Comparison of ENCODE assay signal across 10 cellular contexts in the genomic region with DNA sequence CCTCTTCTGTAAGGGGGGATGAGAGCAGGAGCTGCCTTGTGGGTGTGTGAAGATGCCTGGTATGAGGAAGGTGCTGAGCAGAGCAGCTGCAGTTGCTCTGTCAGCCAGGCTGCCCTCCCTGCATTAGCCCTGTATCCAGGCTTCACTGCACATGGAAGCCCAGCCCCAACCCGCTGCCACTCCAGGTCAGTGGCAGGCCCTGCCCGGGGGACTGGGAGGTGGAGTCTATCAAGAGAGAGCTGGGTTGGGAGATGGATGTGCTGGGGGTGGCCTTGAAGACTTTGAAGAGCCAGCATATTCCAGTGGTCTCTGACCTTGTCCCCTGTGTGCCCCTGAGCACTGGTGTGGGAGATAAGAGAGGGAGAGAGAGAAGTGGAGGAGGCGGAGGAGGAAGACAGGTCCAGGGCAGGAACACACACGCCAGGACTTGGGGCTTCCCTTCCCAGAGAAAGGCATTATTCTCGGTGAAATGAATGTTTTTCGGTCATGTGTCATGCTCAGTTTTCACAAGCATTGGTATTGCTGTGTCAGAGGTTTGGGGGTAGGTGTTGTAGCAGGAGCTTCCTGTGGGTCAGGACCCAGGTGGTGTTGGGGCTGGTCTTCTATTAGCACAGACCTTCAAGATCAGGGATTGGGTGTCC. TPM values are rescaled to one million over a fixed set of nuclear protein-coding genes. Genes with fewer than 3 reads are reported as not detected.
DNase-seq lines count a peak whose midpoint lies in the region; ATAC-seq, FAIRE-seq and TF ChIP-seq lines count a peak whose summit lies in the region.
"Had no signal": no experiment of that assay in that cellular context is flagged by ENCODE, and none has a peak within 500 bp of the region (broad histone marks: within the 10 kb centered on the region; RNA-seq: fewer than 3 reads in every experiment).

No MANE protein-coding gene starts in this region.

- peak overlapping the region; percentile 87 for H3K4me3 Mint-ChIP-seq in activated CD4-positive, alpha-beta memory T cell treated with anti-CD3 and anti-CD28 coated beads, Interleukin-2, amount 10 ng/mL, durations not matched to agents 7 days and 5 days

- no peaks in the 10 kb centered on the region for H3K27me3 Mint-ChIP-seq in activated CD4-positive, alpha-beta memory T cell treated with anti-CD3 and anti-CD28 coated beads, Interleukin-2, amount 10 ng/mL, durations not matched to agents 7 days and 5 days

- peaks cover 8% of the 10 kb centered on the region for H3K9me1 ChIP-seq in keratinocyte (ENCODE audit: control insufficient read depth, extremely low read depth, insufficient read depth, low read length)

- H3K9ac ChIP-seq in keratinocyte (ENCODE audit: control insufficient read depth, extremely low read depth, insufficient read depth, low read length): peak overlapping the region; percentile 97

- H3K4me2 ChIP-seq in keratinocyte (ENCODE audit: control insufficient read depth, extremely low read depth, insufficient read depth, low read depth, low read length): peak overlapping the region; percentile 98

- FAIRE-seq in keratinocyte (lab: Jason Lieb, UNC): no peak

- intact Hi-C loops in right cardiac atrium (cut with DNase I): no loop called here

- CTCF ChIA-PET in activated CD4-positive, alpha-beta memory T cell treated with anti-CD3 and anti-CD28 coated beads, Interleukin-2, amount 10 ng/mL, durations not matched to agents 7 days and 5 days (lab: Charles Lee): interaction anchor here (1.8 kb wide), 1 partner anchor 24 kb away, joined by 7 read pairs; no protein-coding TSS in a partner anchor

- no peak overlapping the region for H2AFZ ChIP-seq in keratinocyte (ENCODE audit: control insufficient read depth, low read length)

- H3K4me3 ChIP-seq in cardiac muscle cell (no peak overlapping the region), right cardiac atrium (ENCODE audit: low read length) (no peak overlapping the region), keratinocyte (ENCODE audit: control insufficient read depth in 2 of 3, extremely low read depth in 1 of 3, insufficient read depth in 2 of 3, low read depth in 1 of 3, low read length in 3 of 3) (peak overlapping the region in 1 of 3 experiments; percentile 76)
- H3K4me3 ChIP-seq: coronary artery, mucosa of descending colon had no signal

- H3K27ac Mint-ChIP-seq in activated CD4-positive, alpha-beta memory T cell treated with anti-CD3 and anti-CD28 coated beads, Interleukin-2, amount 10 ng/mL, durations not matched to agents 7 days and 5 days: peak overlapping the region; percentile 88

- peaks cover 65% of the 10 kb centered on the region for H3K36me3 Mint-ChIP-seq in activated CD4-positive, alpha-beta memory T cell treated with anti-CD3 and anti-CD28 coated beads, Interleukin-2, amount 10 ng/mL, durations not matched to agents 7 days and 5 days (ENCODE audit: low read depth)

- H3K4me1 ChIP-seq in cardiac muscle cell (ENCODE audit: low read depth): peaks cover 34% of the 10 kb centered on the region
- H3K4me1 ChIP-seq in right cardiac atrium (ENCODE audit: control insufficient read depth, insufficient read depth, low read length): peaks cover 13% of the 10 kb centered on the region
- H3K4me1 ChIP-seq in keratinocyte (ENCODE audit: control insufficient read depth, extremely low read depth, insufficient read depth, low read length): peaks cover 28% of the 10 kb centered on the region

- H3K9me3 Mint-ChIP-seq in activated CD4-positive, alpha-beta memory T cell treated with anti-CD3 and anti-CD28 coated beads, Interleukin-2, amount 10 ng/mL, durations not matched to agents 7 days and 5 days: no peaks in the 10 kb centered on the region

- H3K27me3 ChIP-seq in cardiac muscle cell (no peaks in the 10 kb centered on the region), right cardiac atrium (ENCODE audit: control insufficient read depth, insufficient read depth) (no peaks in the 10 kb centered on the region), keratinocyte (ENCODE audit: control insufficient read depth, extremely low read depth, insufficient read depth, low read length) (no peaks in the 10 kb centered on the region)

- H3K4me1 Mint-ChIP-seq in activated CD4-positive, alpha-beta memory T cell treated with anti-CD3 and anti-CD28 coated beads, Interleukin-2, amount 10 ng/mL, durations not matched to agents 7 days and 5 days: peaks cover 77% of the 10 kb centered on the region

- peaks cover 29% of the 10 kb centered on the region for H4K20me1 ChIP-seq in keratinocyte (ENCODE audit: control insufficient read depth, extremely low read depth, insufficient read depth, low read length)

- no peak for TF ChIP-seq CTCF in cardiac muscle cell (IDR thresholded peaks at IDR 0.05; ENCODE audit: low read depth, low read length)
- TF ChIP-seq CTCF in keratinocyte (optimal IDR thresholded peaks at IDR 0.05 in 1 of 3, IDR thresholded peaks at IDR 0.05 in 1 of 3, conservative IDR thresholded peaks at IDR 0.05 in 1 of 3; ENCODE audit: extremely low read depth in 1 of 3, insufficient read depth in 2 of 3, low read length in 3 of 3): no peak

- no peaks in the 10 kb centered on the region for H3K9me3 ChIP-seq in cardiac muscle cell (ENCODE audit: low read depth)
- no peaks in the 10 kb centered on the region for H3K9me3 ChIP-seq in right cardiac atrium (ENCODE audit: control insufficient read depth, low read length)
- H3K9me3 ChIP-seq in keratinocyte (ENCODE audit: control insufficient read depth, low read depth, low read length): no peaks in the 10 kb centered on the region
- H3K9me3 ChIP-seq: mucosa of descending colon had no signal

- DNase-seq in cardiac muscle cell (ENCODE audit: low read depth in 1 of 2, low spot score in 1 of 2) (peak in 1 of 2 donors; percentile 91), right cardiac atrium (no peak), keratinocyte (ENCODE audit: low read depth, low spot score) (no peak), substantia nigra (lab: John Stamatoyannopoulos, UW) (no peak), anterior cingulate cortex (lab: John Stamatoyannopoulos, UW) (no peak), middle frontal gyrus (ENCODE audit: extremely low spot score, low spot score) (no peak), NCI-H2081 treated with DMSO at 0.1 percent for 48 hours (lab: John Stamatoyannopoulos, UW) (no peak)
- DNase-seq in activated CD4-positive, alpha-beta memory T cell treated with anti-CD3 and anti-CD28 coated beads, Interleukin-2, amount 10 ng/mL, durations not matched to agents 7 days and 5 days: peak; percentile 15
- DNase-seq: mucosa of descending colon had no signal

- H3K79me2 ChIP-seq in keratinocyte (ENCODE audit: control insufficient read depth, insufficient read depth, low read length): peaks cover 46% of the 10 kb centered on the region

- peak overlapping the region; percentile 81 for H3K27ac ChIP-seq in cardiac muscle cell
- H3K27ac ChIP-seq in right cardiac atrium (ENCODE audit: low read length): no peak overlapping the region
- H3K27ac ChIP-seq in keratinocyte (ENCODE audit: control insufficient read depth, insufficient read depth, low read length): peak overlapping the region; percentile 91
- peak overlapping the region; percentile 88 for H3K27ac ChIP-seq in substantia nigra (ENCODE audit: low read depth, low read length, poor library complexity, severe bottlenecking)
- H3K27ac ChIP-seq: coronary artery had no signal

- WGBS in right cardiac atrium: 77% methylated on average over 6 of the region's 6 CpGs

- dilution Hi-C loops in keratinocyte (cut with MboI; ENCODE audit: extremely low pct_ligation_motif_present, low sequenced_read_pairs): no loop called here

- ATAC-seq in right cardiac atrium: no peak
- ATAC-seq: mucosa of descending colon had no signal

- POLR2A ChIA-PET in activated CD4-positive, alpha-beta memory T cell treated with anti-CD3 and anti-CD28 coated beads, Interleukin-2, amount 10 ng/mL, durations not matched to agents 7 days and 5 days (lab: Charles Lee): interaction anchor here (0.7 to 9.2 kb wide), 3 partner anchors 9 to 106 kb away, joined by 4 to 192 read pairs (median 36); no protein-coding TSS in a partner anchor

- H3K36me3 ChIP-seq in cardiac muscle cell (peaks cover 26% of the 10 kb centered on the region), keratinocyte (ENCODE audit: control insufficient read depth in 2 of 2, extremely low read depth in 1 of 2, insufficient read depth in 2 of 2, low read length in 2 of 2) (peaks cover 46 to 61% of the 10 kb centered on the region in 2 experiments)

RNA-seq across cellular contexts. Expression of gene PPIF, which starts 2.6 kb away (rescaled TPM):
- 86.6 and 101 TPM in 2 replicates for total RNA-seq in cardiac muscle cell
- 125 and 143 TPM in 2 replicates for polyA plus RNA-seq in cardiac muscle cell
- total RNA-seq in right cardiac atrium: 100 to 1,000 TPM in 3 of 4 donors, 10 to 100 TPM in 1; 91.8 to 121 (median 110) TPM
- polyA plus RNA-seq in right cardiac atrium: 97.7 TPM
- 10 to 100 TPM; 80.7 to 88.4 TPM for total RNA-seq in activated CD4-positive, alpha-beta memory T cell treated with anti-CD3 and anti-CD28 coated beads, Interleukin-2, amount 10 ng/mL, durations not matched to agents 7 days and 5 days
- 69.1 to 124 TPM (median 71.3 TPM) in 3 replicates for polyA plus RNA-seq in keratinocyte
- polyA plus RNA-seq in keratinocyte (2011; ENCODE audit: low read depth): 132 TPM
- 97.5 and 105 TPM in 2 replicates for polyA plus RNA-seq in keratinocyte (2011; cell fraction: cytosol; rRNA removed)
- polyA plus RNA-seq in keratinocyte (2011; cell fraction: nucleus; rRNA removed): 177 and 186 TPM in 2 replicates
- 79.7 and 311 TPM in 2 replicates for polyA plus RNA-seq in keratinocyte (2012; ENCODE audit: low replicate concordance)
- 69.4 to 302 TPM (median 83.7 TPM) in 3 replicates for polyA minus RNA-seq in keratinocyte
- 61.2 TPM for polyA minus RNA-seq in keratinocyte (2011; cell fraction: cytosol; rRNA and poly(A)+ RNA removed)
- 70.6 and 70.8 TPM in 2 replicates for polyA minus RNA-seq in keratinocyte (2011; cell fraction: nucleus; rRNA and poly(A)+ RNA removed)
